Comparison of ENCODE assay signal across 1 cellular context in the genomic region with DNA sequence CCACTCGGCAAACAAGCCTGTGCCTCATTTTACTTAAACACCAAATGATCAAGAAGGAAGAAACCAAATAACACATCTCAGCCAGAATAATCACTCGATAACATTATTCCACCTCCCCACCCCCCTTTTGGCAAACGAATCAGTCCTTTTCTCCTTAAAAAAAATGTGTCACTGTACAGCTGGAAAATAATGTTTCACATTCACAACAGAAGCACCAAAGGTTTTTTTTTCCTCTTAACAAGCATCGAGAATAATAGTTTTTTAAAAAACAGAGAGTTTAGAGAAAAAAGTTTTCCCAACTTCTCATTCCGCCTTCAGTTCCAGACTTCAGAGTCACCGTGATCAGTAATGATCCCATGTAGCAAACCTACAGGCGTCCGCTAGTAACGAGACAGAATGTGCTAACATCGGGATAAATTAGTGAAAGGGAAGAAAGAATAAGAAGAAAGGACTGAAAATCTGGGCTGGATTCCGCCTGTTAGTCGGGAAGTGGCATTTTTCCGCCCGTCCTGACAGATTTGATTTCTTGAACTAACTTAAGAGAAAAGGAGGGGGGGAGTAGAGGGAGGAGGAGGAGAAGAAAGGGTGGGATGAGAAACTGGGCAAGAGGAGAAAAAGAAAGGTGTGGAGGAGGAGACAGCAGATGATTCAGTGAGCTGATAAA.
TF ChIP-seq lines count a peak whose summit lies in the region.

A gene with protein sequence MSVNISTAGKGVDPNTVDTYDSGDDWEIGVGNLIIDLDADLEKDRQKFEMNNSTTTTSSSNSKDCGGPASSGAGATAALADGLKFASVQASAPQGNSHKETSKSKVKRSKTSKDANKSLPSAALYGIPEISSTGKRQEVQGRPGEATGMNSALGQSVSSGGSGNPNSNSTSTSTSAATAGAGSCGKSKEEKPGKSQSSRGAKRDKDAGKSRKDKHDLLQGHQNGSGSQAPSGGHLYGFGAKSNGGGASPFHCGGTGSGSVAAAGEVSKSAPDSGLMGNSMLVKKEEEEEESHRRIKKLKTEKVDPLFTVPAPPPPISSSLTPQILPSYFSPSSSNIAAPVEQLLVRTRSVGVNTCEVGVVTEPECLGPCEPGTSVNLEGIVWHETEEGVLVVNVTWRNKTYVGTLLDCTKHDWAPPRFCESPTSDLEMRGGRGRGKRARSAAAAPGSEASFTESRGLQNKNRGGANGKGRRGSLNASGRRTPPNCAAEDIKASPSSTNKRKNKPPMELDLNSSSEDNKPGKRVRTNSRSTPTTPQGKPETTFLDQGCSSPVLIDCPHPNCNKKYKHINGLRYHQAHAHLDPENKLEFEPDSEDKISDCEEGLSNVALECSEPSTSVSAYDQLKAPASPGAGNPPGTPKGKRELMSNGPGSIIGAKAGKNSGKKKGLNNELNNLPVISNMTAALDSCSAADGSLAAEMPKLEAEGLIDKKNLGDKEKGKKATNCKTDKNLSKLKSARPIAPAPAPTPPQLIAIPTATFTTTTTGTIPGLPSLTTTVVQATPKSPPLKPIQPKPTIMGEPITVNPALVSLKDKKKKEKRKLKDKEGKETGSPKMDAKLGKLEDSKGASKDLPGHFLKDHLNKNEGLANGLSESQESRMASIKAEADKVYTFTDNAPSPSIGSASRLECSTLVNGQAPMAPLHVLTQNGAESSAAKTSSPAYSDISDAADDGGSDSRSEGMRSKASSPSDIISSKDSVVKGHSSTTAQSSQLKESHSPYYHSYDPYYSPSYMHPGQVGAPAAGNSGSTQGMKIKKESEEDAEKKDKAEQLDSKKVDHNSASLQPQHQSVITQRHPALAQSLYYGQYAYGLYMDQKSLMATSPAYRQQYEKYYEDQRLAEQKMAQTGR (N-terminal part only) (minus strand): TSS at position 388 of the 664 bp plus-strand sequence. CDS start 1,650 bp downstream, outside the sequence.

TF ChIP-seq in HEK293, 187 proteins besides CTCF, POLR2A, EP300 and RAD21 (continued from another document and continues in another):
- TF ChIP-seq, protein P1, sequence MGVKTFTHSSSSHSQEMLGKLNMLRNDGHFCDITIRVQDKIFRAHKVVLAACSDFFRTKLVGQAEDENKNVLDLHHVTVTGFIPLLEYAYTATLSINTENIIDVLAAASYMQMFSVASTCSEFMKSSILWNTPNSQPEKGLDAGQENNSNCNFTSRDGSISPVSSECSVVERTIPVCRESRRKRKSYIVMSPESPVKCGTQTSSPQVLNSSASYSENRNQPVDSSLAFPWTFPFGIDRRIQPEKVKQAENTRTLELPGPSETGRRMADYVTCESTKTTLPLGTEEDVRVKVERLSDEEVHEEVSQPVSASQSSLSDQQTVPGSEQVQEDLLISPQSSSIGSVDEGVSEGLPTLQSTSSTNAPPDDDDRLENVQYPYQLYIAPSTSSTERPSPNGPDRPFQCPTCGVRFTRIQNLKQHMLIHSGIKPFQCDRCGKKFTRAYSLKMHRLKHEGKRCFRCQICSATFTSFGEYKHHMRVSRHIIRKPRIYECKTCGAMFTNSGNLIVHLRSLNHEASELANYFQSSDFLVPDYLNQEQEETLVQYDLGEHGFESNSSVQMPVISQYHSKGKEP (tag by site-specific recombination; IDR thresholded peaks at IDR 0.05) = no peak
- TF ChIP-seq ZNF830 (tag by site-specific recombination; IDR thresholded peaks at IDR 0.05; ENCODE audit: low read depth) = no peak
- peak; percentile 6 for TF ChIP-seq ZEB2 (tag by site-specific recombination; IDR thresholded peaks at IDR 0.05)
- no peak for TF ChIP-seq ZNF223 (tag by site-specific recombination; IDR thresholded peaks at IDR 0.05)
- TF ChIP-seq KLF8 (tag by site-specific recombination; IDR thresholded peaks at IDR 0.05) = peak; percentile 44; the same call in 1 of the 2 replicates
- peak; percentile 52; the same call in 1 of the 2 replicates for TF ChIP-seq KLF10 (tag by site-specific recombination; IDR thresholded peaks at IDR 0.05)
- TF ChIP-seq HOXD13 (CRISPR knock-in tag; IDR thresholded peaks at IDR 0.05; ENCODE audit: borderline replicate concordance) = 0 out of 2 replicates have a peak, but pooled peaks have one; percentile 29
- peak; percentile 96 for TF ChIP-seq PRDM6 (tag by site-specific recombination; IDR thresholded peaks at IDR 0.05)
- TF ChIP-seq ZNF555 (tag by site-specific recombination; conservative IDR thresholded peaks at IDR 0.05) = no peak
- TF ChIP-seq INSM2 (tag by site-specific recombination; IDR thresholded peaks at IDR 0.05) = no peak
- TF ChIP-seq ZNF341 (tag by site-specific recombination; IDR thresholded peaks at IDR 0.05; ENCODE audit: low read depth) = no peak
- TF ChIP-seq KLF17 (tag by site-specific recombination; IDR thresholded peaks at IDR 0.05) = no peak
- TF ChIP-seq, protein P2, sequence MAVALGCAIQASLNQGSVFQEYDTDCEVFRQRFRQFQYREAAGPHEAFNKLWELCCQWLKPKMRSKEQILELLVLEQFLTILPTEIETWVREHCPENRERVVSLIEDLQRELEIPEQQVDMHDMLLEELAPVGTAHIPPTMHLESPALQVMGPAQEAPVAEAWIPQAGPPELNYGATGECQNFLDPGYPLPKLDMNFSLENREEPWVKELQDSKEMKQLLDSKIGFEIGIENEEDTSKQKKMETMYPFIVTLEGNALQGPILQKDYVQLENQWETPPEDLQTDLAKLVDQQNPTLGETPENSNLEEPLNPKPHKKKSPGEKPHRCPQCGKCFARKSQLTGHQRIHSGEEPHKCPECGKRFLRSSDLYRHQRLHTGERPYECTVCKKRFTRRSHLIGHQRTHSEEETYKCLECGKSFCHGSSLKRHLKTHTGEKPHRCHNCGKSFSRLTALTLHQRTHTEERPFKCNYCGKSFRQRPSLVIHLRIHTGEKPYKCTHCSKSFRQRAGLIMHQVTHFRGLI (tag by site-specific recombination; IDR thresholded peaks at IDR 0.05) = peak; percentile 35; the same call in 1 of the 2 replicates
- TF ChIP-seq ZNF335 (tag by site-specific recombination; conservative IDR thresholded peaks at IDR 0.05) = peak; percentile 29
- TF ChIP-seq GLI2 (tag by site-specific recombination; IDR thresholded peaks at IDR 0.05; ENCODE audit: borderline replicate concordance, low read depth) = no peak
- peak; percentile 88 for TF ChIP-seq GFI1B (tag by site-specific recombination; IDR thresholded peaks at IDR 0.05)
- no peak for TF ChIP-seq ZNF10 (tag by site-specific recombination; IDR thresholded peaks at IDR 0.05)
- peak; percentile 89 for TF ChIP-seq EGR2 (tag by site-specific recombination; IDR thresholded peaks at IDR 0.05; ENCODE audit: low read depth)
- TF ChIP-seq, protein P3, sequence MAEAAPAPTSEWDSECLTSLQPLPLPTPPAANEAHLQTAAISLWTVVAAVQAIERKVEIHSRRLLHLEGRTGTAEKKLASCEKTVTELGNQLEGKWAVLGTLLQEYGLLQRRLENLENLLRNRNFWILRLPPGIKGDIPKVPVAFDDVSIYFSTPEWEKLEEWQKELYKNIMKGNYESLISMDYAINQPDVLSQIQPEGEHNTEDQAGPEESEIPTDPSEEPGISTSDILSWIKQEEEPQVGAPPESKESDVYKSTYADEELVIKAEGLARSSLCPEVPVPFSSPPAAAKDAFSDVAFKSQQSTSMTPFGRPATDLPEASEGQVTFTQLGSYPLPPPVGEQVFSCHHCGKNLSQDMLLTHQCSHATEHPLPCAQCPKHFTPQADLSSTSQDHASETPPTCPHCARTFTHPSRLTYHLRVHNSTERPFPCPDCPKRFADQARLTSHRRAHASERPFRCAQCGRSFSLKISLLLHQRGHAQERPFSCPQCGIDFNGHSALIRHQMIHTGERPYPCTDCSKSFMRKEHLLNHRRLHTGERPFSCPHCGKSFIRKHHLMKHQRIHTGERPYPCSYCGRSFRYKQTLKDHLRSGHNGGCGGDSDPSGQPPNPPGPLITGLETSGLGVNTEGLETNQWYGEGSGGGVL (tag by site-specific recombination; IDR thresholded peaks at IDR 0.05) = peak; percentile 67; the same call in 1 of the 2 replicates
- TF ChIP-seq ZNF366 (tag by site-specific recombination; conservative IDR thresholded peaks at IDR 0.05) = peak; percentile 86
- peak; percentile 62 for TF ChIP-seq ZNF660 (tag by site-specific recombination; IDR thresholded peaks at IDR 0.05)
- no peak for TF ChIP-seq ZNF501 (tag by site-specific recombination; IDR thresholded peaks at IDR 0.05)
- TF ChIP-seq ZFP41 (tag by site-specific recombination; IDR thresholded peaks at IDR 0.05; ENCODE audit: borderline replicate concordance) = no peak
- peak; percentile 58 for TF ChIP-seq SCRT1 (tag by site-specific recombination; IDR thresholded peaks at IDR 0.05; ENCODE audit: borderline replicate concordance)
- TF ChIP-seq ZNF664 (tag by site-specific recombination; IDR thresholded peaks at IDR 0.05) = peak; percentile 78
- 0 out of 2 replicates have a peak, but pooled peaks have one; percentile 3 for TF ChIP-seq ZNF184 (tag by site-specific recombination; IDR thresholded peaks at IDR 0.05)
- peak; percentile 19; the same call in 1 of the 2 replicates for TF ChIP-seq ZBTB8A (tag by site-specific recombination; IDR thresholded peaks at IDR 0.05)
- TF ChIP-seq, protein P4, sequence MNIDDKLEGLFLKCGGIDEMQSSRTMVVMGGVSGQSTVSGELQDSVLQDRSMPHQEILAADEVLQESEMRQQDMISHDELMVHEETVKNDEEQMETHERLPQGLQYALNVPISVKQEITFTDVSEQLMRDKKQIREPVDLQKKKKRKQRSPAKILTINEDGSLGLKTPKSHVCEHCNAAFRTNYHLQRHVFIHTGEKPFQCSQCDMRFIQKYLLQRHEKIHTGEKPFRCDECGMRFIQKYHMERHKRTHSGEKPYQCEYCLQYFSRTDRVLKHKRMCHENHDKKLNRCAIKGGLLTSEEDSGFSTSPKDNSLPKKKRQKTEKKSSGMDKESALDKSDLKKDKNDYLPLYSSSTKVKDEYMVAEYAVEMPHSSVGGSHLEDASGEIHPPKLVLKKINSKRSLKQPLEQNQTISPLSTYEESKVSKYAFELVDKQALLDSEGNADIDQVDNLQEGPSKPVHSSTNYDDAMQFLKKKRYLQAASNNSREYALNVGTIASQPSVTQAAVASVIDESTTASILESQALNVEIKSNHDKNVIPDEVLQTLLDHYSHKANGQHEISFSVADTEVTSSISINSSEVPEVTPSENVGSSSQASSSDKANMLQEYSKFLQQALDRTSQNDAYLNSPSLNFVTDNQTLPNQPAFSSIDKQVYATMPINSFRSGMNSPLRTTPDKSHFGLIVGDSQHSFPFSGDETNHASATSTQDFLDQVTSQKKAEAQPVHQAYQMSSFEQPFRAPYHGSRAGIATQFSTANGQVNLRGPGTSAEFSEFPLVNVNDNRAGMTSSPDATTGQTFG (tag by site-specific recombination; IDR thresholded peaks at IDR 0.05; ENCODE audit: borderline replicate concordance) = no peak
- peak; percentile 38 for TF ChIP-seq ZNF513 (tag by site-specific recombination; IDR thresholded peaks at IDR 0.05)
- no peak for TF ChIP-seq ZNF530 (tag by site-specific recombination; IDR thresholded peaks at IDR 0.05; ENCODE audit: low read depth)
- TF ChIP-seq ZSCAN18 (tag by site-specific recombination; IDR thresholded peaks at IDR 0.05) = no peak
- no peak for TF ChIP-seq SETDB1 (IDR thresholded peaks at IDR 0.05; ENCODE audit: insufficient read length, low read length)
- no peak for TF ChIP-seq ZNF654 (tag by site-specific recombination; IDR thresholded peaks at IDR 0.05; ENCODE audit: low read depth)
- TF ChIP-seq ZNF521 (tag by site-specific recombination; IDR thresholded peaks at IDR 0.05) = no peak
- peak; percentile 92 for TF ChIP-seq PRDM1 (tag by site-specific recombination; IDR thresholded peaks at IDR 0.05)
